In genomic region chr16:87298857-87299465, GRCh38 we compare ENCODE assay signal across 29 cellular contexts.
"Had no signal": no experiment of that assay in that cellular context is flagged by ENCODE, and none has a peak within 500 bp of the region (broad histone marks: within the 10 kb centered on the region; RNA-seq: fewer than 3 reads in every experiment).

No MANE protein-coding gene starts in this region.

- H3K27me3 ChIP-seq: adrenal gland, body of pancreas, breast epithelium, cardiac muscle cell, colonic mucosa, esophagus squamous epithelium, gastroesophageal sphincter had no signal

- H3K27ac Mint-ChIP-seq: activated CD4-positive, alpha-beta T cell treated with anti-CD3 and anti-CD28 coated beads for 36 hours; activated CD4-positive, alpha-beta T cell treated with anti-CD3 and anti-CD28 coated beads, Interleukin-2, amount 10 ng/mL, durations not matched to agents 7 days and 5 days; activated CD8-positive, alpha-beta T cell treated with anti-CD3 and anti-CD28 coated beads for 36 hours; activated naive CD4-positive, alpha-beta T cell treated with anti-CD3 and anti-CD28 coated beads for 36 hours; activated naive CD4-positive, alpha-beta T cell treated with anti-CD3 and anti-CD28 coated beads, Interleukin-2, amount 50 U/mL, for 24 hours; activated naive CD8-positive, alpha-beta T cell treated with anti-CD3 and anti-CD28 coated beads, Interleukin-2, amount 50 U/mL, for 24 hours; activated T-helper 2 cell treated with anti-CD3 and anti-CD28 coated beads, Interferon-gamma antibody, Interleukin-2, Interleukin-4, amounts not matched to agents 10 μg/mL and 5 μg/mL and 100 μg/mL, durations not matched to agents 14 hours and 24 hours and 36 hours had no signal

- H3K36me3 Mint-ChIP-seq: activated naive CD4-positive, alpha-beta T cell treated with anti-CD3 and anti-CD28 coated beads, Interleukin-2, amount 50 U/mL, for 24 hours had no signal

- H3K4me1 ChIP-seq: adrenal gland, body of pancreas, breast epithelium, colonic mucosa, esophagus squamous epithelium, gastroesophageal sphincter had no signal

- H3K27ac ChIP-seq: adrenal gland, body of pancreas, breast epithelium, cardiac muscle cell, colonic mucosa, epithelial cell of prostate, esophagus squamous epithelium, gastroesophageal sphincter had no signal

- H3K9me3 Mint-ChIP-seq: activated CD4-positive, alpha-beta T cell treated with anti-CD3 and anti-CD28 coated beads, Interleukin-2, amount 10 ng/mL, durations not matched to agents 7 days and 5 days; activated CD8-positive, alpha-beta T cell treated with anti-CD3 and anti-CD28 coated beads for 36 hours; activated naive CD4-positive, alpha-beta T cell treated with anti-CD3 and anti-CD28 coated beads for 36 hours; activated naive CD4-positive, alpha-beta T cell treated with anti-CD3 and anti-CD28 coated beads, Interleukin-2, amount 50 U/mL, for 24 hours; activated naive CD8-positive, alpha-beta T cell treated with anti-CD3 and anti-CD28 coated beads for 36 hours; activated naive CD8-positive, alpha-beta T cell treated with anti-CD3 and anti-CD28 coated beads, Interleukin-2, amount 50 U/mL, for 24 hours; activated T-cell treated with anti-CD3 and anti-CD28 coated beads, Interleukin-2, amount 50 U/mL, for 4 hours had no signal

- ATAC-seq: activated CD4-positive, alpha-beta T cell treated with anti-CD3 and anti-CD28 coated beads for 36 hours; activated CD8-positive, alpha-beta T cell treated with anti-CD3 and anti-CD28 coated beads for 36 hours; activated naive CD8-positive, alpha-beta T cell treated with anti-CD3 and anti-CD28 coated beads, Interleukin-2, amount 50 U/mL, for 24 hours; body of pancreas; gastroesophageal sphincter had no signal

- H3K4me3 ChIP-seq: adrenal gland, body of pancreas, breast epithelium, cardiac muscle cell, colonic mucosa, esophagus squamous epithelium, gastroesophageal sphincter had no signal

- H3K36me3 ChIP-seq: adrenal gland, breast epithelium, cardiac muscle cell, colonic mucosa, esophagus squamous epithelium, gastroesophageal sphincter had no signal

- H3K4me3 Mint-ChIP-seq: activated CD4-positive, alpha-beta T cell treated with anti-CD3 and anti-CD28 coated beads for 36 hours; activated CD4-positive, alpha-beta T cell treated with anti-CD3 and anti-CD28 coated beads, Interleukin-2, amount 10 ng/mL, durations not matched to agents 7 days and 5 days; activated CD8-positive, alpha-beta T cell treated with anti-CD3 and anti-CD28 coated beads for 36 hours; activated naive CD4-positive, alpha-beta T cell treated with anti-CD3 and anti-CD28 coated beads for 36 hours; activated naive CD4-positive, alpha-beta T cell treated with anti-CD3 and anti-CD28 coated beads, Interleukin-2, amount 50 U/mL, for 24 hours; activated naive CD8-positive, alpha-beta T cell treated with anti-CD3 and anti-CD28 coated beads for 36 hours; activated naive CD8-positive, alpha-beta T cell treated with anti-CD3 and anti-CD28 coated beads, Interleukin-2, amount 50 U/mL, for 24 hours; activated T-cell treated with anti-CD3 and anti-CD28 coated beads, Interleukin-2, amount 50 U/mL, for 4 hours had no signal

- H3K9me3 ChIP-seq: adrenal gland, body of pancreas, breast epithelium, colonic mucosa, esophagus squamous epithelium, gastroesophageal sphincter had no signal

- H3K27me3 Mint-ChIP-seq: activated CD4-positive, alpha-beta T cell treated with anti-CD3 and anti-CD28 coated beads for 36 hours; activated CD4-positive, alpha-beta T cell treated with anti-CD3 and anti-CD28 coated beads, Interleukin-2, amount 10 ng/mL, durations not matched to agents 7 days and 5 days; activated CD8-positive, alpha-beta T cell treated with anti-CD3 and anti-CD28 coated beads for 36 hours; activated naive CD4-positive, alpha-beta T cell treated with anti-CD3 and anti-CD28 coated beads, Interleukin-2, amount 50 U/mL, for 24 hours; activated naive CD8-positive, alpha-beta T cell treated with anti-CD3 and anti-CD28 coated beads for 36 hours; activated naive CD8-positive, alpha-beta T cell treated with anti-CD3 and anti-CD28 coated beads, Interleukin-2, amount 50 U/mL, for 24 hours had no signal

- DNase-seq: activated CD4-positive, alpha-beta T cell treated with anti-CD3 and anti-CD28 coated beads for 36 hours; activated CD4-positive, alpha-beta T cell treated with anti-CD3 and anti-CD28 coated beads, Interleukin-2, amount 10 ng/mL, durations not matched to agents 7 days and 5 days; activated CD4-positive, alpha-beta T cell treated with anti-CD3 and anti-CD28 coated beads, Interleukin-2, amount 50 U/mL, for 48 hours; activated CD4-positive, CD25-positive, alpha-beta regulatory T cell; activated CD4-positive, CD25-positive, alpha-beta regulatory T cell treated with anti-CD3 and anti-CD28 coated beads, Interleukin-2, amount 50 U/mL, for 72 hours; activated CD8-positive, alpha-beta memory T cell treated with anti-CD3 and anti-CD28 coated beads for 24 hours; activated CD8-positive, alpha-beta T cell treated with anti-CD3 and anti-CD28 coated beads for 36 hours; activated effector memory CD4-positive, alpha-beta T cell treated with anti-CD3 and anti-CD28 coated beads, Interleukin-2, amount 50 U/mL, for 16 hours; activated naive CD4-positive, alpha-beta T cell treated with anti-CD3 and anti-CD28 coated beads for 36 hours; activated naive CD8-positive, alpha-beta T cell treated with anti-CD3 and anti-CD28 coated beads for 36 hours; activated naive CD8-positive, alpha-beta T cell treated with anti-CD3 and anti-CD28 coated beads, Interleukin-2, amount 50 U/mL, for 24 hours; activated T-cell treated with anti-CD3 and anti-CD28 coated beads, Interleukin-2, amount 50 U/mL, for 4 hours; adrenal gland; amygdala; aorta; body of pancreas; central memory CD4-positive, alpha-beta T cell; cerebellar nuclear complex; colonic mucosa; effector CD8-positive, alpha-beta T cell; esophagus squamous epithelium; foreskin melanocyte; T-helper 2 cell had no signal
